In the genomic region with DNA sequence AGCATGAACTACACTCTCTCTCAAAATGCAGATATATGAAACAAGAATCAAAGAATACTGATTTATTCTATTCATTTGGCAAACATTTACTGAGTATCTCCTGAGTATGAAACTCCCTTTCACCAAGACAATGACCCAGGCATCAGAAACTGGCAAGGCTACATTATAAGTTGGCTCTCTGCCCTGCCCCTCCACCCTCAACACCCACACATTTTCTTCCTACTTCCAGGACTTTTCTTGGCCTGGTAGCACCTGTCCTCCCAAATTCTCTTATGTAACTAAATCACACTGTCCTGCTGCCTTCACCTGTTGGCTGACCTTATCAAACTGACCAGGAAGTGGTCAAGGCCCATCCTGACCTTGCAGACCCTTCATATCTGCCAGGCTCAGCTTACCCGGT, we compare ENCODE assay signal across 18 cellular contexts. TPM values are rescaled to one million over a fixed set of nuclear protein-coding genes. Genes with fewer than 3 reads are reported as not detected.
"Had no signal": no experiment of that assay in that cellular context is flagged by ENCODE, and none has a peak within 500 bp of the region (broad histone marks: within the 10 kb centered on the region; RNA-seq: fewer than 3 reads in every experiment).

No MANE protein-coding gene starts in this region.

- H3K36me3 ChIP-seq: ascending aorta, cardiac muscle cell, left lung, right lobe of liver, spleen, suprapubic skin had no signal

- H3K9me3 ChIP-seq: ascending aorta, left lung, psoas muscle, right lobe of liver, suprapubic skin had no signal

- H3K4me3 Mint-ChIP-seq: activated CD8-positive, alpha-beta memory T cell treated with anti-CD3 and anti-CD28 coated beads, Interleukin-2, amount 10 ng/mL, durations not matched to agents 7 days and 5 days; activated naive CD8-positive, alpha-beta T cell treated with anti-CD3 and anti-CD28 coated beads, Interleukin-2, amount 50 U/mL, for 24 hours; activated T-cell treated with anti-CD3 and anti-CD28 coated beads, Interleukin-2, amount 50 U/mL, for 4 hours; memory B cell; nephron progenitor cell had no signal

- H3K4me1 Mint-ChIP-seq: activated CD8-positive, alpha-beta memory T cell treated with anti-CD3 and anti-CD28 coated beads, Interleukin-2, amount 10 ng/mL, durations not matched to agents 7 days and 5 days; activated naive CD8-positive, alpha-beta T cell treated with anti-CD3 and anti-CD28 coated beads, Interleukin-2, amount 50 U/mL, for 24 hours; memory B cell had no signal

- H3K4me3 ChIP-seq: ascending aorta, cardiac muscle cell, left lung, psoas muscle, right lobe of liver, spleen, suprapubic skin had no signal

- H3K4me1 ChIP-seq: ascending aorta, left lung had no signal

- DNase-seq: activated CD4-positive, alpha-beta T cell treated with anti-CD3 and anti-CD28 coated beads, Interleukin-2, amount 50 U/mL, for 4 hours; activated CD8-positive, alpha-beta memory T cell treated with anti-CD3 and anti-CD28 coated beads, Interleukin-2, amount 10 ng/mL, durations not matched to agents 7 days and 5 days; activated naive CD8-positive, alpha-beta T cell treated with anti-CD3 and anti-CD28 coated beads, Interleukin-2, amount 50 U/mL, for 24 hours; activated T-cell treated with anti-CD3 and anti-CD28 coated beads, Interleukin-2, amount 50 U/mL, for 4 hours; foreskin keratinocyte; head of caudate nucleus; left lung; nephron progenitor cell; psoas muscle; right lobe of liver; spleen; stimulated activated CD4-positive, alpha-beta T cell treated with anti-CD3 and anti-CD28 coated beads, Interleukin-1b, Interleukin-23, amount 100 ng/mL, for 48 hours; stimulated activated naive CD4-positive, alpha-beta T cell; T-helper 2 cell had no signal

- H3K36me3 Mint-ChIP-seq: memory B cell had no signal

- H3K27me3 ChIP-seq: ascending aorta had no signal

- ATAC-seq: activated CD8-positive, alpha-beta memory T cell treated with anti-CD3 and anti-CD28 coated beads, Interleukin-2, amount 10 ng/mL, durations not matched to agents 7 days and 5 days; activated naive CD8-positive, alpha-beta T cell treated with anti-CD3 and anti-CD28 coated beads, Interleukin-2, amount 50 U/mL, for 24 hours; activated T-cell treated with anti-CD3 and anti-CD28 coated beads, Interleukin-2, amount 50 U/mL, for 4 hours; foreskin keratinocyte; left lung; psoas muscle; right lobe of liver had no signal

- H3K27ac Mint-ChIP-seq: activated CD8-positive, alpha-beta memory T cell treated with anti-CD3 and anti-CD28 coated beads, Interleukin-2, amount 10 ng/mL, durations not matched to agents 7 days and 5 days; activated naive CD8-positive, alpha-beta T cell treated with anti-CD3 and anti-CD28 coated beads, Interleukin-2, amount 50 U/mL, for 24 hours; memory B cell; nephron progenitor cell had no signal

- H3K27ac ChIP-seq: ascending aorta, cardiac muscle cell, foreskin keratinocyte, psoas muscle, right lobe of liver, spleen, suprapubic skin had no signal

RNA-seq across cellular contexts. Expression of gene RASEF, which starts 3.5 kb away (rescaled TPM):
- total RNA-seq: activated CD8-positive, alpha-beta memory T cell treated with anti-CD3 and anti-CD28 coated beads, Interleukin-2, amount 10 ng/mL, durations not matched to agents 7 days and 5 days; ascending aorta had no signal
